In the genomic region with DNA sequence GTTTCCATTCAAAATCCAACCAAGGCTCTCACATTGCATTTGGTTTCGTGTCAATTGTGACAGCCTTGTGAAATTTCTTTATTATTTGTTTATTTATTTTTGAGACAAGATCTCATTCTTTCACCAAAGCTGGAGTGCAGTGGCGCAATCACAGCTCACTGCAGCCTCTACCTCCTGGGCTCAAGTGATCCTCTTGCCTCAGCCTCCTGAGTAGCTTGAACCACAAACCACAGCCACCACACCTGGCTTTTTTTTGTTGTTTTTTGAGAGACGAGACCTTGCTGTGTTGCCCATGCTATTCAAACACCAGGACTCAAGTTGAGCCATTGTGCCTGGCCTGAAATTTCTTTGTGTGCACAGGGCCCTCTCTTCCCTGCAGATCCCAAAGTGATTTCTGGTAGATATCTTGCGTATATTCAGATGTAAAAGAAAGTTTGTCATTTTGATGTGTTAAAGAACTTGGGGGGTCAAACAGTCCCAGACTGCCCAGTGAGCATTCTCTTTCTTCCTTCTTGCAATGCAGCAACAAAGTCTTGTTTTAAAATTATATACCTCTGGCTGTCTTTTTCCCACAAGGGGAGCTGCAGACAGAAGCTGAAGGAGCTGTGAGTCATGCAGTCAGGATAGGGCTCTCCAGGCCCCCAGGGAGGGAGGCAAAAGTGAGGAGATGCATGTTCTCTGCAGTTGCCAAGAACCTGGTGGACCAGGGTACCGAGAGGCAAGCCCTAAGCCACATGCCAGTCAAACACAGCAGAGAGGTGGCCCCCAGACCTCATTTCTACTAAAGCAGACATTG, we compare ENCODE assay signal across 17 cellular contexts. TPM values are rescaled to one million over a fixed set of nuclear protein-coding genes. Genes with fewer than 3 reads are reported as not detected.
A peak's percentile ranks its signal among the peaks of the same experiment; 100 is the strongest.
DNase-seq lines count a peak whose midpoint lies in the region; ATAC-seq and TF ChIP-seq lines count a peak whose summit lies in the region.
"Had no signal": no experiment of that assay in that cellular context is flagged by ENCODE, and none has a peak within 500 bp of the region (broad histone marks: within the 10 kb centered on the region; RNA-seq: fewer than 3 reads in every experiment).

No MANE protein-coding gene starts in this region.

- no peaks in the 10 kb centered on the region for H3K79me2 ChIP-seq in PC-3 (ENCODE audit: low read length)

- no peak overlapping the region for H3K9ac ChIP-seq in PC-3 (ENCODE audit: low read length)
- no peak overlapping the region for H3K9ac ChIP-seq in endodermal cell (ENCODE audit: extremely low read depth, low read length, poor library complexity, severe bottlenecking)

- H3K27me3 ChIP-seq in PC-3 (ENCODE audit: low read length) (peaks cover 4% of the 10 kb centered on the region; the same call in 1 of the 2 replicates), endodermal cell (ENCODE audit: control insufficient read depth, insufficient read depth, low read length, poor library complexity, severe bottlenecking) (no peaks in the 10 kb centered on the region)
- no peaks in the 10 kb centered on the region for H3K27me3 ChIP-seq in CD4-positive, alpha-beta memory T cell (ENCODE audit: insufficient read depth, low read length)
- H3K27me3 ChIP-seq: right atrium auricular region had no signal

- POLR2A ChIA-PET in PC-3 (lab: Charles Lee; ENCODE audit: unreplicated experiment): no interaction called here
- POLR2A ChIA-PET in CD4-positive, alpha-beta memory T cell (lab: Charles Lee; ENCODE audit: partially characterized antibody): no interaction called here

- H2AFZ ChIP-seq in PC-3 (ENCODE audit: low read length): no peak overlapping the region

- H3K27ac ChIP-seq in PC-3 (ENCODE audit: low read length): no peak overlapping the region
- peak overlapping the region; percentile 24 for H3K27ac ChIP-seq in endodermal cell (ENCODE audit: low read depth, low read length)
- no peak overlapping the region for H3K27ac ChIP-seq in CD4-positive, alpha-beta memory T cell (ENCODE audit: low read depth, low read length)
- H3K27ac ChIP-seq: right atrium auricular region, suprapubic skin had no signal

- no peaks in the 10 kb centered on the region for H3F3A ChIP-seq in PC-3 (ENCODE audit: low read length, unreplicated experiment)

- H3K36me3 ChIP-seq in PC-3 (ENCODE audit: low read depth, low read length): no peaks in the 10 kb centered on the region
- H3K36me3 ChIP-seq in endodermal cell (ENCODE audit: control insufficient read depth, insufficient read depth, low read length): no peaks in the 10 kb centered on the region
- no peaks in the 10 kb centered on the region for H3K36me3 ChIP-seq in CD4-positive, alpha-beta memory T cell (ENCODE audit: insufficient read depth, low read length)
- H3K36me3 ChIP-seq: right atrium auricular region, suprapubic skin had no signal

- peaks cover 4% of the 10 kb centered on the region for H3K4me1 Mint-ChIP-seq in endodermal cell
- no peaks in the 10 kb centered on the region for H3K4me1 Mint-ChIP-seq in CD4-positive, alpha-beta memory T cell
- H3K4me1 Mint-ChIP-seq in type B pancreatic cell (ENCODE audit: unreplicated experiment): no peaks in the 10 kb centered on the region

- H3K9me3 ChIP-seq in PC-3 (ENCODE audit: low read length) (no peaks in the 10 kb centered on the region), endodermal cell (ENCODE audit: control insufficient read depth, low read length) (no peaks in the 10 kb centered on the region)
- no peaks in the 10 kb centered on the region for H3K9me3 ChIP-seq in CD4-positive, alpha-beta memory T cell (ENCODE audit: control insufficient read depth in 1 of 2, low read length in 2 of 2)
- H3K9me3 ChIP-seq: right atrium auricular region, suprapubic skin had no signal

- TF ChIP-seq CTCF in PC-3 (conservative IDR thresholded peaks at IDR 0.05; ENCODE audit: low read depth, low read length): peak; percentile 38; the same call in 1 of the 2 replicates
- TF ChIP-seq CTCF in endodermal cell (conservative IDR thresholded peaks at IDR 0.05): peak; percentile 44
- TF ChIP-seq CTCF in type B pancreatic cell (conservative IDR thresholded peaks at IDR 0.05): no peak

- H3K27me3 Mint-ChIP-seq in endodermal cell (ENCODE audit: insufficient read depth) (no peaks in the 10 kb centered on the region), type B pancreatic cell (no peaks in the 10 kb centered on the region)
- peaks cover 3 to 14% of the 10 kb centered on the region in 2 donors for H3K27me3 Mint-ChIP-seq in CD4-positive, alpha-beta memory T cell

- CTCF ChIA-PET in PC-3 (lab: Charles Lee): interaction anchor here (0.7 to 1.0 kb wide), 2 partner anchors 15 to 37 kb away, joined by 3 to 7 read pairs; no protein-coding TSS in a partner anchor
- CTCF ChIA-PET in CD4-positive, alpha-beta memory T cell (lab: Charles Lee; ENCODE audit: partially characterized antibody): no interaction called here

- DNase-seq in DMS53 (lab: John Stamatoyannopoulos, UW): peak; percentile 17
- no peak for DNase-seq in DMS53 treated with DMSO at 0.1 percent for 48 hours (lab: John Stamatoyannopoulos, UW; ENCODE audit: unreplicated experiment)
- peak; percentile 56 for DNase-seq in PC-3
- DNase-seq in endodermal cell: peak; percentile 82
- peak; percentile 45 for DNase-seq in renal cortical epithelial cell (ENCODE audit: low read depth)
- DNase-seq in activated gamma-delta T cell treated with Interleukin-2 at 50 U/mL for 16 hours: no peak
- DNase-seq in CD4-positive, alpha-beta memory T cell: no peak
- DNase-seq in type B pancreatic cell (ENCODE audit: extremely low spot score, unreplicated experiment): no peak
- DNase-seq: 8988T; activated CD8-positive, alpha-beta memory T cell treated with anti-CD3 and anti-CD28 coated beads for 24 hours; DMS79 treated with DMSO at 0.1 percent for 48 hours; effector memory CD8-positive, alpha-beta T cell; NCI-H146; T-helper 1 cell had no signal

- H3K4me1 ChIP-seq in PC-3 (ENCODE audit: insufficient read depth, low read length) (no peaks in the 10 kb centered on the region), endodermal cell (ENCODE audit: control insufficient read depth, insufficient read depth, low read length) (no peaks in the 10 kb centered on the region)
- no peaks in the 10 kb centered on the region for H3K4me1 ChIP-seq in CD4-positive, alpha-beta memory T cell (ENCODE audit: insufficient read depth, low read length)
- H3K4me1 ChIP-seq: right atrium auricular region, suprapubic skin had no signal

- no peak overlapping the region for H3K4me2 ChIP-seq in PC-3 (ENCODE audit: low read length)

- H3K27ac Mint-ChIP-seq in endodermal cell (no peak overlapping the region), type B pancreatic cell (no peak overlapping the region)
- H3K27ac Mint-ChIP-seq in CD4-positive, alpha-beta memory T cell: no peak overlapping the region
- H3K27ac Mint-ChIP-seq: activated naive CD8-positive, alpha-beta T cell; effector memory CD8-positive, alpha-beta T cell had no signal

- peak; percentile 61 for ATAC-seq in PC-3
- ATAC-seq: effector memory CD8-positive, alpha-beta T cell had no signal

- H4K20me1 ChIP-seq in PC-3 (ENCODE audit: low read length): no peaks in the 10 kb centered on the region

- WGBS in endodermal cell (ENCODE audit: insufficient coverage in 1 of 2, insufficient read length in 1 of 2), 2 experiments: 83 to 89% methylated on average over 2 to 5 of the region's 5 CpGs

- intact Hi-C loops in PC-3 (cut with micrococcal nuclease): no loop called here
- intact Hi-C loops in CD4-positive, alpha-beta memory T cell (cut with micrococcal nuclease): no loop called here

- H3K9me3 Mint-ChIP-seq in endodermal cell (no peaks in the 10 kb centered on the region), type B pancreatic cell (no peaks in the 10 kb centered on the region)
- H3K9me3 Mint-ChIP-seq in CD4-positive, alpha-beta memory T cell: no peaks in the 10 kb centered on the region
- H3K9me3 Mint-ChIP-seq: effector memory CD8-positive, alpha-beta T cell had no signal

- H3K4me3 ChIP-seq in PC-3 (ENCODE audit: low read length) (no peak overlapping the region), endodermal cell (ENCODE audit: low read length) (no peak overlapping the region)
- no peak overlapping the region for H3K4me3 ChIP-seq in CD4-positive, alpha-beta memory T cell (ENCODE audit: low read length in 2 of 2)
- H3K4me3 ChIP-seq: right atrium auricular region, suprapubic skin had no signal

- H3K4me3 Mint-ChIP-seq in endodermal cell (no peak overlapping the region), type B pancreatic cell (no peak overlapping the region)
- no peak overlapping the region for H3K4me3 Mint-ChIP-seq in CD4-positive, alpha-beta memory T cell
- H3K4me3 Mint-ChIP-seq: activated naive CD8-positive, alpha-beta T cell; effector memory CD8-positive, alpha-beta T cell had no signal

- no TSS peak for BruUV-seq in PC-3 (replicated peaks; lab: Mats Ljungman, UMichigan)

- no peaks in the 10 kb centered on the region for H3K9me2 ChIP-seq in PC-3 (replicated peaks; ENCODE audit: low read length)

- H3K36me3 Mint-ChIP-seq in endodermal cell (ENCODE audit: low read depth) (no peaks in the 10 kb centered on the region), type B pancreatic cell (no peaks in the 10 kb centered on the region)
- no peaks in the 10 kb centered on the region for H3K36me3 Mint-ChIP-seq in CD4-positive, alpha-beta memory T cell
- H3K36me3 Mint-ChIP-seq: activated naive CD8-positive, alpha-beta T cell had no signal

RNA-seq across cellular contexts. Expression of a gene that starts 15.5 kb away (rescaled TPM):
- 188 and 215 TPM in 2 replicates for total RNA-seq in PC-3 (2014; rRNA removed)
- total RNA-seq in endodermal cell: 100 to 1,000 TPM; 379 to 396 TPM
- 222 TPM for polyA plus RNA-seq in endodermal cell (2013, experiment 1 of 2)
- polyA plus RNA-seq in endodermal cell (2013, experiment 2 of 2): 219 TPM
- total RNA-seq in renal cortical epithelial cell: 217 and 372 TPM in 2 replicates
- total RNA-seq in CD4-positive, alpha-beta memory T cell: 100 to 1,000 TPM; 135 to 140 TPM
- 10 to 100 TPM; 14.4 to 37.7 TPM for polyA plus RNA-seq in CD4-positive, alpha-beta memory T cell
- 221 and 279 TPM in 2 replicates for total RNA-seq in type B pancreatic cell (ENCODE audit: low replicate concordance)

Comparison
In these comparisons a context has a peak if more than half of its experiments do, and no peak if none do; other contexts are left out.
1. DNase-seq: peak in DMS53 (single experiment), PC-3 (single experiment), endodermal cell (single experiment) and renal cortical epithelial cell (single experiment); none in DMS53 treated with DMSO at 0.1 percent for 48 hours (single experiment), activated gamma-delta T cell treated with Interleukin-2 at 50 U/mL for 16 hours (single experiment), CD4-positive, alpha-beta memory T cell (0 of 5) and type B pancreatic cell (single experiment).